9 cellular contexts compared by ENCODE assay signal in the genomic region with DNA sequence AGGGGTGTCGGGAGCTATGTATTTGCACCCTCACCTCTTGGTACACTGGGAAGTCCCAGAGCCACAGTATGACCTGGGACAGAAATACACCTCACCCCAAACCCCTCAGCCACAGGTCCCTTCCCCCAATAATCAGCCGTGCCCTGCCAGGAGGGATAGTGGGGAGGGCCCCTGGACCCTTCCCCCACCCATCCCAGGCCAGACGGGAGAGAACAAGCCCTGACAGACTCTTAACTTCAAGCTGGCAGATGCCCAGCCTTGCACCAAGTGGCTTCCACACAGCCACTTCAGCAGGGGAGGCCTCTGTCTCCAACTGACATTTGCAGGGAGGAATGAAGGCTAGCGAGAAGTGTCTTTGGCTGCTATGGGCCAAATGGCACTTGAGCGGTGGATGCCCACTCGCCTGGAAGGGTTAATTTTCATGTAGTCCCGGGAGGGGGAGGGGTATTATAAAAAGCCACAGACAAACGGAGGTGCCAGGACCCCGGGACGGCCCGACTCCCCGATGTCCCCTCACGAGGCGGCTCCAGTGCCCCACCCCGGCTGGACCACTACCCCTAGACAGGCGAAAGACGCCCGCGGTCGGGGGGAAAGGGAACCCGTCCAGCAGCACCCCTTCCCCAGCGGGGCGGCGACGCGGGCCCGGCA. TPM values are rescaled to one million over a fixed set of nuclear protein-coding genes. Genes with fewer than 3 reads are reported as not detected.
DNase-seq lines count a peak whose midpoint lies in the region; ATAC-seq and TF ChIP-seq lines count a peak whose summit lies in the region.
"Had no signal": no experiment of that assay in that cellular context is flagged by ENCODE, and none has a peak within 500 bp of the region (broad histone marks: within the 10 kb centered on the region; RNA-seq: fewer than 3 reads in every experiment).

No MANE protein-coding gene starts in this region.

- H3K27ac ChIP-seq in Peyer's patch (peak overlapping the region; percentile 47 to 86 (median 75)), fibroblast of lung (ENCODE audit: insufficient read depth, low read length) (peak overlapping the region; percentile 54)
- H3K27ac ChIP-seq: KMS-11 had no signal

- no peak overlapping the region for H3K27ac Mint-ChIP-seq in nephron progenitor cell

- no peaks in the 10 kb centered on the region for H3K36me3 ChIP-seq in Peyer's patch
- no peaks in the 10 kb centered on the region for H3K36me3 ChIP-seq in fibroblast of lung (ENCODE audit: control insufficient read depth, insufficient read depth, low read length)

- H3K9ac ChIP-seq in fibroblast of lung (ENCODE audit: insufficient read depth, low read length): peak overlapping the region; percentile 88

- H3K4me3 Mint-ChIP-seq in nephron progenitor cell: peak overlapping the region; percentile 80

- ATAC-seq in GM18858 (IDR thresholded peaks at IDR 0.05; ENCODE audit: unreplicated experiment) (no peak), HG02852 (IDR thresholded peaks at IDR 0.05; ENCODE audit: unreplicated experiment) (no peak), HG02970 (IDR thresholded peaks at IDR 0.05; ENCODE audit: low FRiP score, unreplicated experiment) (no peak)

- TF ChIP-seq POLR2A in Peyer's patch (IDR thresholded peaks at IDR 0.05): no peak

- H3K9me3 ChIP-seq in Peyer's patch (no peaks in the 10 kb centered on the region), fibroblast of lung (ENCODE audit: control insufficient read depth, insufficient read depth, low read depth, low read length) (no peaks in the 10 kb centered on the region)

- no peaks in the 10 kb centered on the region for H3K9me3 Mint-ChIP-seq in nephron progenitor cell

- H3K79me2 ChIP-seq in fibroblast of lung (ENCODE audit: control insufficient read depth, insufficient read depth, low read length): peaks cover 14% of the 10 kb centered on the region

- no peaks in the 10 kb centered on the region for H3K36me3 Mint-ChIP-seq in nephron progenitor cell (ENCODE audit: low read depth)

- no peak overlapping the region for H2AFZ ChIP-seq in fibroblast of lung (ENCODE audit: low read length)

- H3K4me3 ChIP-seq in Peyer's patch (peak overlapping the region; percentile 39 to 67 (median 55)), fibroblast of lung (replicated peaks in 1 of 4; ENCODE audit: control extremely low read depth in 1 of 4, insufficient read depth in 1 of 4, low read depth in 3 of 4, low read length in 4 of 4) (peak overlapping the region; percentile 66 to 77 (median 70))

- H4K20me1 ChIP-seq in fibroblast of lung (ENCODE audit: control insufficient read depth, extremely low read depth, insufficient read depth, low read length): no peaks in the 10 kb centered on the region

- peak overlapping the region; percentile 98 for H3K4me2 ChIP-seq in fibroblast of lung (ENCODE audit: extremely low read depth, insufficient read depth, low read length)

- H3K27me3 ChIP-seq in Peyer's patch (no peaks in the 10 kb centered on the region), fibroblast of lung (ENCODE audit: control insufficient read depth, insufficient read depth, low read length) (no peaks in the 10 kb centered on the region)

- in situ Hi-C loops in G401 (cut with HindIII; ENCODE audit: low sequenced_read_pairs): no loop called here

- DNase-seq in G401 (ENCODE audit: low spot score): peak; percentile 30
- DNase-seq in Peyer's patch: peak in 1 of 3 donors; percentile 56
- DNase-seq in fibroblast of lung (ENCODE audit: low read depth in 2 of 2): peak; percentile 29 to 50
- no peak for DNase-seq in nephron progenitor cell
- DNase-seq in SIG-M5 treated with dmso at 0.1 percent for 504 hours (lab: John Stamatoyannopoulos, UW; ENCODE audit: unreplicated experiment): no peak

- H3K4me1 ChIP-seq in Peyer's patch: peaks cover 0 to 18% (median 9%) of the 10 kb centered on the region in 4 donors
- peaks cover 22% of the 10 kb centered on the region for H3K4me1 ChIP-seq in fibroblast of lung (ENCODE audit: control insufficient read depth, extremely low read depth, insufficient read depth, low read length)

- H3K4me1 Mint-ChIP-seq in nephron progenitor cell: peaks cover 24% of the 10 kb centered on the region

- no peak for TF ChIP-seq CTCF in Peyer's patch (IDR thresholded peaks at IDR 0.05)
- TF ChIP-seq CTCF in fibroblast of lung (conservative IDR thresholded peaks at IDR 0.05 in 1 of 2, IDR thresholded peaks at IDR 0.05 in 1 of 2; ENCODE audit: low read depth in 1 of 2, low read length in 2 of 2): no peak
- TF ChIP-seq CTCF in nephron progenitor cell (IDR thresholded peaks at IDR 0.05): no peak

- peaks cover 25% of the 10 kb centered on the region for H3K27me3 Mint-ChIP-seq in nephron progenitor cell (ENCODE audit: low read depth, poor library complexity)

RNA-seq across cellular contexts. Expression of a gene that starts 0.5 kb away (rescaled TPM):
- total RNA-seq in G401 (2014; rRNA removed; shearing (Covaris generic)): 6.5 and 7.9 TPM in 2 replicates
- total RNA-seq in Peyer's patch: 10 to 100 TPM in 1 of 4 donors, 1 to 10 TPM in 3; 8.3 to 19.8 (median 9.2) TPM
- 43.7 and 58.1 TPM in 2 replicates for total RNA-seq in fibroblast of lung
- polyA plus RNA-seq in fibroblast of lung: 31.5 and 50.9 TPM in 2 replicates
- 24.4 and 34.5 TPM in 2 replicates for polyA plus RNA-seq in fibroblast of lung (2012)
- 8.8 and 12.8 TPM in 2 replicates for polyA minus RNA-seq in fibroblast of lung (ENCODE audit: low replicate concordance)

RNA-seq across cellular contexts. Expression of a gene that starts 51.1 kb away (rescaled TPM):
- 211 and 289 TPM in 2 replicates for total RNA-seq in G401 (2014; rRNA removed; shearing (Covaris generic))
- total RNA-seq in Peyer's patch: 100 to 1,000 TPM in 3 of 4 donors, 10 to 100 TPM in 1; 72.1 to 172 (median 109) TPM
- total RNA-seq in fibroblast of lung: 92.5 and 95.0 TPM in 2 replicates
- 169 TPM in 2 replicates for polyA plus RNA-seq in fibroblast of lung
- polyA plus RNA-seq in fibroblast of lung (2012): 105 and 121 TPM in 2 replicates
- polyA minus RNA-seq in fibroblast of lung (ENCODE audit: low replicate concordance): 65.1 and 87.1 TPM in 2 replicates

RNA-seq across cellular contexts. Expression of a gene that starts 51.7 kb away (rescaled TPM):
- 101 and 103 TPM in 2 replicates for total RNA-seq in G401 (2014; rRNA removed; shearing (Covaris generic))
- 10 to 100 TPM; 34.7 to 56.2 (median 44.1) TPM for total RNA-seq in Peyer's patch
- total RNA-seq in fibroblast of lung: 37.8 and 38.0 TPM in 2 replicates
- 72.6 and 92.3 TPM in 2 replicates for polyA plus RNA-seq in fibroblast of lung
- polyA plus RNA-seq in fibroblast of lung (2012): 53.2 and 63.8 TPM in 2 replicates
- polyA minus RNA-seq in fibroblast of lung (ENCODE audit: low replicate concordance): 0.70 and 3.7 TPM in 2 replicates

Comparison
In these comparisons a context has a peak if more than half of its experiments do, and no peak if none do; other contexts are left out.
1. DNase-seq: peak in G401 (single experiment) and fibroblast of lung (2 of 2); none in nephron progenitor cell (single experiment) and SIG-M5 treated with dmso at 0.1 percent for 504 hours (single experiment).